ENCODE assay signal across 26 cellular contexts in genomic region chr3:192260611-192261010, GRCh38.
"Had no signal": no experiment of that assay in that cellular context is flagged by ENCODE, and none has a peak within 500 bp of the region (broad histone marks: within the 10 kb centered on the region; RNA-seq: fewer than 3 reads in every experiment).

No MANE protein-coding gene starts in this region.

- H3K9me3 ChIP-seq: breast epithelium, esophagus muscularis mucosa, heart right ventricle, tibial nerve had no signal

- DNase-seq: activated B cell treated with CpG ODN at 0.5 μM for 24 hours; activated CD4-positive, alpha-beta T cell treated with anti-CD3 and anti-CD28 coated beads, Interleukin-2, amount 50 U/mL, for 1 hour; activated CD8-positive, alpha-beta T cell treated with anti-CD3 and anti-CD28 coated beads for 36 hours; activated gamma-delta T cell treated with Interleukin-2 at 50 U/mL for 16 hours; activated naive CD4-positive, alpha-beta T cell treated with anti-CD3 and anti-CD28 coated beads, Interleukin-2, amount 50 U/mL, for 16 hours; activated T-cell treated with anti-CD3 and anti-CD28 coated beads, Interleukin-2, amount 50 U/mL, for 4 hours; amniotic stem cell; endodermal cell; foreskin keratinocyte; heart right ventricle; mammary epithelial cell; naive thymus-derived CD8-positive, alpha-beta T cell; nucleus accumbens; stimulated activated CD4-positive, alpha-beta T cell treated with anti-CD3 and anti-CD28 coated beads, Interleukin-15, amount 100 ng/mL, for 24 hours; stimulated activated CD4-positive, alpha-beta T cell treated with anti-CD3 and anti-CD28 coated beads, Interleukin-2, amount 100 ng/mL, for 24 hours; stimulated activated naive B cell treated with anti-CD40 and anti-IgM and Interleukin-4, amounts not matched to agents 10 μg/mL and 1 μg/mL and 100 μg/mL, for 72 hours; T-helper 2 cell had no signal

- H3K4me3 ChIP-seq: breast epithelium, esophagus muscularis mucosa, heart right ventricle, tibial nerve had no signal

- H3K9me3 Mint-ChIP-seq: activated B cell treated with CpG ODN at 0.5 μM for 24 hours; activated T-cell treated with anti-CD3 and anti-CD28 coated beads, Interleukin-2, amount 50 U/mL, for 4 hours; activated T-helper 17 cell treated with anti-CD3 and anti-CD28 coated beads, Interleukin-2, amount 50 U/mL, for 72 hours; dendritic cell treated with granulocyte-macrophage colony-stimulating factor and Interleukin-4, amounts not matched to agents 40 ng/mL and 50 ng/mL, for 4 days; endodermal cell; neural crest cell had no signal

- H3K27me3 Mint-ChIP-seq: activated B cell treated with CpG ODN at 0.5 μM for 24 hours; activated CD8-positive, alpha-beta T cell treated with anti-CD3 and anti-CD28 coated beads for 36 hours; activated T-helper 17 cell treated with anti-CD3 and anti-CD28 coated beads, Interleukin-2, amount 50 U/mL, for 72 hours; central memory CD8-positive, alpha-beta T cell; dendritic cell treated with granulocyte-macrophage colony-stimulating factor and Interleukin-4, amounts not matched to agents 40 ng/mL and 50 ng/mL, for 4 days; naive thymus-derived CD8-positive, alpha-beta T cell; stimulated activated naive B cell treated with anti-CD40 and anti-IgM and Interleukin-4, amounts not matched to agents 10 μg/mL and 1 μg/mL and 100 μg/mL, for 72 hours had no signal

- H3K27ac ChIP-seq: breast epithelium, esophagus muscularis mucosa, foreskin keratinocyte, heart right ventricle, parathyroid adenoma, tibial nerve had no signal

- H2AFZ ChIP-seq: parathyroid adenoma had no signal

- H3K4me3 Mint-ChIP-seq: activated B cell treated with CpG ODN at 0.5 μM for 24 hours; activated CD8-positive, alpha-beta T cell treated with anti-CD3 and anti-CD28 coated beads for 36 hours; activated T-cell treated with anti-CD3 and anti-CD28 coated beads, Interleukin-2, amount 50 U/mL, for 4 hours; activated T-helper 17 cell treated with anti-CD3 and anti-CD28 coated beads, Interleukin-2, amount 50 U/mL, for 72 hours; central memory CD8-positive, alpha-beta T cell; dendritic cell treated with granulocyte-macrophage colony-stimulating factor and Interleukin-4, amounts not matched to agents 40 ng/mL and 50 ng/mL, for 4 days; endodermal cell; naive thymus-derived CD8-positive, alpha-beta T cell; neural crest cell; stimulated activated naive B cell treated with anti-CD40 and anti-IgM and Interleukin-4, amounts not matched to agents 10 μg/mL and 1 μg/mL and 100 μg/mL, for 72 hours had no signal

- H3K36me3 Mint-ChIP-seq: naive thymus-derived CD8-positive, alpha-beta T cell; stimulated activated naive B cell treated with anti-CD40 and anti-IgM and Interleukin-4, amounts not matched to agents 10 μg/mL and 1 μg/mL and 100 μg/mL, for 72 hours had no signal

- H3K9ac ChIP-seq: parathyroid adenoma had no signal

- H3K79me2 ChIP-seq: parathyroid adenoma had no signal

- H3K4me1 ChIP-seq: breast epithelium, foreskin keratinocyte, parathyroid adenoma, tibial nerve had no signal

- H3K27me3 ChIP-seq: breast epithelium, esophagus muscularis mucosa, foreskin keratinocyte, heart right ventricle, tibial nerve had no signal

- ATAC-seq: activated CD8-positive, alpha-beta T cell treated with anti-CD3 and anti-CD28 coated beads for 36 hours; activated T-cell treated with anti-CD3 and anti-CD28 coated beads, Interleukin-2, amount 50 U/mL, for 4 hours; activated T-helper 17 cell treated with anti-CD3 and anti-CD28 coated beads, Interleukin-2, amount 50 U/mL, for 72 hours; foreskin keratinocyte; naive thymus-derived CD8-positive, alpha-beta T cell; right cardiac atrium; stimulated activated naive B cell treated with anti-CD40 and anti-IgM and Interleukin-4, amounts not matched to agents 10 μg/mL and 1 μg/mL and 100 μg/mL, for 72 hours had no signal

- H3K36me3 ChIP-seq: breast epithelium, esophagus muscularis mucosa, heart right ventricle, tibial nerve had no signal

- H3K27ac Mint-ChIP-seq: activated B cell treated with CpG ODN at 0.5 μM for 24 hours; activated CD8-positive, alpha-beta T cell treated with anti-CD3 and anti-CD28 coated beads for 36 hours; activated T-helper 17 cell treated with anti-CD3 and anti-CD28 coated beads, Interleukin-2, amount 50 U/mL, for 72 hours; dendritic cell treated with granulocyte-macrophage colony-stimulating factor and Interleukin-4, amounts not matched to agents 40 ng/mL and 50 ng/mL, for 4 days; endodermal cell; naive thymus-derived CD8-positive, alpha-beta T cell; stimulated activated naive B cell treated with anti-CD40 and anti-IgM and Interleukin-4, amounts not matched to agents 10 μg/mL and 1 μg/mL and 100 μg/mL, for 72 hours had no signal

- H3K4me1 Mint-ChIP-seq: activated B cell treated with CpG ODN at 0.5 μM for 24 hours; activated T-helper 17 cell treated with anti-CD3 and anti-CD28 coated beads, Interleukin-2, amount 50 U/mL, for 72 hours; central memory CD8-positive, alpha-beta T cell; naive thymus-derived CD8-positive, alpha-beta T cell; neural crest cell; stimulated activated naive B cell treated with anti-CD40 and anti-IgM and Interleukin-4, amounts not matched to agents 10 μg/mL and 1 μg/mL and 100 μg/mL, for 72 hours had no signal
